Comparison of ENCODE assay signal across 11 cellular contexts in the genomic region with DNA sequence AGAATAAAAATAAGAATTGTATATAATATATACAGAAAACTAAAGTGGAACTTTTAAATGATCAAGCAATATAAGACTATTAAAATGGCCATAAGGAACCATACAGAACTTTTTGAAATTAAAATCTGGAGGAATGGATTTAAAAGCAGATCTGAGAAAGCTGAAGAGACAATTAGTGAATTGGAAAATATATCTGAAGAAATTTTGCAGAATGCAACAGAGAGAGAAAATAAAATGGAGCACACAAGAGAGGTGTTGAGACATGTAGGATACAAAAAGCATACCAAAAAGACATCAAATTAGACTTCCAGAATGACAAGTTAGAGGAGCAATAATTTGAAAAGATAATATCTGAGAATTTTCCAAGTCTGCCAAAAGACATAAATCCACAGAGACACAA.
"Had no signal": no experiment of that assay in that cellular context is flagged by ENCODE, and none has a peak within 500 bp of the region (broad histone marks: within the 10 kb centered on the region; RNA-seq: fewer than 3 reads in every experiment).

No MANE protein-coding gene starts in this region.

- H3K4me3 ChIP-seq: GM23338, HAP-1 had no signal

- H3K9me3 ChIP-seq: HAP-1 had no signal

- H3K9me3 Mint-ChIP-seq: HFFc6 had no signal

- ATAC-seq: GM23338, HCT116, HepG2 had no signal

- H2AFZ ChIP-seq: GM23338 had no signal

- H3K36me3 ChIP-seq: HAP-1 had no signal

- DNase-seq: H7, HFFc6, Karpas-422, KBM-7 had no signal

- H3K4me2 ChIP-seq: GM23338, KMS-11 had no signal

- FAIRE-seq: HepG2 had no signal

- H3K9ac ChIP-seq: KMS-11 had no signal

- H3K27me3 Mint-ChIP-seq: IgD-negative memory B cell had no signal

- H3K4me1 Mint-ChIP-seq: GM23338, IgD-negative memory B cell had no signal

- H3K27ac ChIP-seq: HL-60, KMS-11 had no signal

- H3K27ac Mint-ChIP-seq: GM23338, HFFc6, IgD-negative memory B cell had no signal

- H3K4me3 Mint-ChIP-seq: GM23338, HFFc6, IgD-negative memory B cell had no signal
